In the genomic region with DNA sequence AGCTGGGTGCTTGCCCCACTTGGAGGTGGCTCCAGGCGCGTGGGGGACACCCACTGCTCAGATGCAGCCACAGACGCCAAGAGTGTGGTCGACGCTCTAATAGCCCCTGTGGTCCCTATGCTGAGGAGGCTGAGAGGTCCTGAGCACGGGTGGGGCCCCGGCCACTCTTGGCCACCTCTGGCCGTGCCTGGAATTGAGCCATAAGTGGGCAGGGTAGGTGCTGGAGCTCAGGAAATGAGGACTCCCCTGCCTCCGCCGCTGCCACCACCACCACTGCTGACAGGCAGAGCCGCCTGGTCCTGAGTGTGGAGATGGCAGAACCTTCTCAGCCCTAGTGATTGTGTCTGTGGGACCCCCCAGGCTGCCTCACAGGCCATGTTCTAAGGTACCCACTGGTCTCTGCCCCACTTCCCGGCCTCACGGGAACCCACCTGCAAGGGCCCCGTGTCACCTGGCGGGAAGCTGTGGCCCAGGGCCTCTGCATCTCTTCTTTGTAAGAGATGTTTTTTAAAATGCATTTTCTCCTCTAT, we compare ENCODE assay signal across 14 cellular contexts. TPM values are rescaled to one million over a fixed set of nuclear protein-coding genes. Genes with fewer than 3 reads are reported as not detected.
DNase-seq lines count a peak whose midpoint lies in the region; ATAC-seq, FAIRE-seq and TF ChIP-seq lines count a peak whose summit lies in the region.
"Had no signal": no experiment of that assay in that cellular context is flagged by ENCODE, and none has a peak within 500 bp of the region (broad histone marks: within the 10 kb centered on the region; RNA-seq: fewer than 3 reads in every experiment).

No MANE protein-coding gene starts in this region.

- no peaks in the 10 kb centered on the region for H3K9me3 Mint-ChIP-seq in T-helper 1 cell treated with Interleukin-12 subunit alpha and Interleukin-12 subunit beta and Interleukin-4 antibody, amounts not matched to agents 30 μg/mL and 1 μg/mL, for 36 hours
- no peaks in the 10 kb centered on the region for H3K9me3 Mint-ChIP-seq in dendritic cell treated with granulocyte-macrophage colony-stimulating factor and Interleukin-4, amounts not matched to agents 40 ng/mL and 50 ng/mL, for 4 days
- H3K9me3 Mint-ChIP-seq: neural progenitor cell had no signal

- H3K27me3 ChIP-seq in gastrocnemius medialis, result no peaks in the 10 kb centered on the region
- no peaks in the 10 kb centered on the region for H3K27me3 ChIP-seq in ovary
- H3K27me3 ChIP-seq: neural progenitor cell had no signal

- peak overlapping the region in 3 of 4 donors; percentile 5 to 59 (median 38) for H3K27ac ChIP-seq in gastrocnemius medialis
- H3K27ac ChIP-seq in ovary, result no peak overlapping the region
- H3K27ac ChIP-seq: neural progenitor cell had no signal

- WGBS in ovary, 3 donors, result 81 to 83% (median 82%) methylated on average over 9 to 15 of the region's 15 CpGs
- WGBS in lower leg skin, 2 donors, result 88 to 91% methylated on average over 11 to 15 of the region's 15 CpGs

- no peak for ATAC-seq in gastrocnemius medialis

- DNase-seq in NCI-H1092 treated with DMSO at 0.1 percent for 48 hours (lab: John Stamatoyannopoulos, UW) (peak; percentile 17), NCI-H1092 (lab: John Stamatoyannopoulos, UW) (no peak), gastrocnemius medialis (no peak), ovary (no peak), RCC 7860 (ENCODE audit: low spot score) (no peak), lower leg skin (ENCODE audit: low spot score in 2 of 2) (no peak)
- DNase-seq: EL; kidney glomerular epithelial cell; stimulated activated CD4-positive, alpha-beta T cell treated with anti-CD3 and anti-CD28 coated beads, Interleukin-12 subunit alpha, Interleukin-12 subunit beta, amount 100 ng/mL, for 4 hours had no signal

- H3K36me3 ChIP-seq in gastrocnemius medialis (peaks cover 12 to 97% of the 10 kb centered on the region in 2 donors), ovary (no peaks in the 10 kb centered on the region)
- H3K36me3 ChIP-seq: neural progenitor cell had no signal

- H3K4me3 ChIP-seq in gastrocnemius medialis (no peak overlapping the region), ovary (no peak overlapping the region), lower leg skin (ENCODE audit: low read depth, poor library complexity, severe bottlenecking) (no peak overlapping the region)
- H3K4me3 ChIP-seq: neural progenitor cell had no signal

- no peaks in the 10 kb centered on the region for H3K27me3 Mint-ChIP-seq in T-helper 1 cell treated with Interleukin-12 subunit alpha and Interleukin-12 subunit beta and Interleukin-4 antibody, amounts not matched to agents 30 μg/mL and 1 μg/mL, for 36 hours (ENCODE audit: low read depth)
- no peaks in the 10 kb centered on the region for H3K27me3 Mint-ChIP-seq in dendritic cell treated with granulocyte-macrophage colony-stimulating factor and Interleukin-4, amounts not matched to agents 40 ng/mL and 50 ng/mL, for 4 days

- no peaks in the 10 kb centered on the region for H3K9me3 ChIP-seq in gastrocnemius medialis
- H3K9me3 ChIP-seq in ovary, result no peaks in the 10 kb centered on the region

- in situ Hi-C loops in gastrocnemius medialis (cut with MboI; ENCODE audit: low sequenced_read_pairs in 4 of 4), result no loop called here

- no peak overlapping the region for H3K4me3 Mint-ChIP-seq in T-helper 1 cell treated with Interleukin-12 subunit alpha and Interleukin-12 subunit beta and Interleukin-4 antibody, amounts not matched to agents 30 μg/mL and 1 μg/mL, for 36 hours
- H3K4me3 Mint-ChIP-seq in dendritic cell treated with granulocyte-macrophage colony-stimulating factor and Interleukin-4, amounts not matched to agents 40 ng/mL and 50 ng/mL, for 4 days, result no peak overlapping the region
- H3K4me3 Mint-ChIP-seq: neural progenitor cell had no signal

- TF ChIP-seq EP300 in ovary (IDR thresholded peaks at IDR 0.05), result no peak

- H3K27ac Mint-ChIP-seq in T-helper 1 cell treated with Interleukin-12 subunit alpha and Interleukin-12 subunit beta and Interleukin-4 antibody, amounts not matched to agents 30 μg/mL and 1 μg/mL, for 36 hours, result peak overlapping the region; percentile 80
- H3K27ac Mint-ChIP-seq in dendritic cell treated with granulocyte-macrophage colony-stimulating factor and Interleukin-4, amounts not matched to agents 40 ng/mL and 50 ng/mL, for 4 days, result peak overlapping the region; percentile 24

- peaks cover 2% of the 10 kb centered on the region for H3K4me1 Mint-ChIP-seq in T-helper 1 cell treated with Interleukin-12 subunit alpha and Interleukin-12 subunit beta and Interleukin-4 antibody, amounts not matched to agents 30 μg/mL and 1 μg/mL, for 36 hours (ENCODE audit: low read depth)
- H3K4me1 Mint-ChIP-seq in dendritic cell treated with granulocyte-macrophage colony-stimulating factor and Interleukin-4, amounts not matched to agents 40 ng/mL and 50 ng/mL, for 4 days (ENCODE audit: low read depth), result peaks cover 9% of the 10 kb centered on the region

- H3K4me1 ChIP-seq in gastrocnemius medialis, result no peaks in the 10 kb centered on the region
- no peaks in the 10 kb centered on the region for H3K4me1 ChIP-seq in ovary (ENCODE audit: insufficient read depth)

- no peak for TF ChIP-seq CTCF in gastrocnemius medialis (IDR thresholded peaks at IDR 0.05 in 4 of 5, conservative IDR thresholded peaks at IDR 0.05 in 1 of 5)
- TF ChIP-seq CTCF in ovary (IDR thresholded peaks at IDR 0.05), result no peak
- no peak for TF ChIP-seq CTCF in lower leg skin (IDR thresholded peaks at IDR 0.05)

- intact Hi-C loops in dendritic cell treated with granulocyte-macrophage colony-stimulating factor and Interleukin-4, amounts not matched to agents 40 ng/mL and 50 ng/mL, for 4 days (cut with micrococcal nuclease), result no loop called here
- intact Hi-C loops in gastrocnemius medialis (cut with DNase I; ENCODE audit: low total_unique reads), result no loop called here
- intact Hi-C loops in ovary (cut with DNase I), result no loop called here
- intact Hi-C loops in lower leg skin (cut with DNase I; ENCODE audit: low total_unique reads), result no loop called here

- FAIRE-seq in RCC 7860 (lab: Jason Lieb, UNC), result no peak
- FAIRE-seq: A204.1, GM18507 had no signal

- H3K36me3 Mint-ChIP-seq in T-helper 1 cell treated with Interleukin-12 subunit alpha and Interleukin-12 subunit beta and Interleukin-4 antibody, amounts not matched to agents 30 μg/mL and 1 μg/mL, for 36 hours (ENCODE audit: low read depth), result peaks cover 12% of the 10 kb centered on the region
- peaks cover 88% of the 10 kb centered on the region for H3K36me3 Mint-ChIP-seq in dendritic cell treated with granulocyte-macrophage colony-stimulating factor and Interleukin-4, amounts not matched to agents 40 ng/mL and 50 ng/mL, for 4 days (ENCODE audit: low read depth)

- TF ChIP-seq POLR2A in gastrocnemius medialis (IDR thresholded peaks at IDR 0.05) (no peak), ovary (IDR thresholded peaks at IDR 0.05) (no peak), lower leg skin (IDR thresholded peaks at IDR 0.05) (no peak)

RNA-seq across cellular contexts. Expression of a gene that starts 34.6 kb away (rescaled TPM):
- 10 to 100 TPM in 2 of 4 donors, 1 to 10 TPM in 2; 6.3 to 15.5 (median 11.8) TPM for total RNA-seq in gastrocnemius medialis
- total RNA-seq in ovary, result 10 to 100 TPM; 27.0 to 40.3 (median 36.2) TPM
- 10 to 100 TPM; 20.5 to 21.3 TPM for polyA plus RNA-seq in ovary
- 10 to 100 TPM; 37.3 to 77.8 (median 38.5) TPM for total RNA-seq in lower leg skin

Comparison
In these comparisons a context has a peak if more than half of its experiments do, and no peak if none do; other contexts are left out.
1. H3K27ac ChIP-seq: peak in gastrocnemius medialis (3 of 4); none in ovary (0 of 2).